10 cellular contexts compared by ENCODE assay signal in genomic region chr5:127536687-127537086, GRCh38. TPM values are rescaled to one million over a fixed set of nuclear protein-coding genes. Genes with fewer than 3 reads are reported as not detected.
A peak's percentile ranks its signal among the peaks of the same experiment; 100 is the strongest.
DNase-seq lines count a peak whose midpoint lies in the region; ATAC-seq and TF ChIP-seq lines count a peak whose summit lies in the region.
"Had no signal": no experiment of that assay in that cellular context is flagged by ENCODE, and none has a peak within 500 bp of the region (broad histone marks: within the 10 kb centered on the region; RNA-seq: fewer than 3 reads in every experiment).

No MANE protein-coding gene starts in this region.

- H2AFZ ChIP-seq in Karpas-422 (ENCODE audit: low read length), result no peak overlapping the region
- no peak overlapping the region for H2AFZ ChIP-seq in neural progenitor cell (replicated peaks)

- no peak overlapping the region for H3K27ac Mint-ChIP-seq in neural progenitor cell

- H3K9me2 ChIP-seq in Karpas-422 (replicated peaks; ENCODE audit: insufficient read depth, low read length), result no peaks in the 10 kb centered on the region

- H3K4me2 ChIP-seq in Karpas-422 (ENCODE audit: low read depth, low read length, poor library complexity, severe bottlenecking) (no peak overlapping the region), neural progenitor cell (no peak overlapping the region)

- H3F3A ChIP-seq in neural progenitor cell (ENCODE audit: low read depth), result peaks cover 6% of the 10 kb centered on the region

- no peaks in the 10 kb centered on the region for H3K27me3 Mint-ChIP-seq in neural progenitor cell (ENCODE audit: insufficient read depth, low read depth)

- H3K4me3 ChIP-seq in Karpas-422 (ENCODE audit: low read length) (no peak overlapping the region), neural progenitor cell (no peak overlapping the region)
- H3K4me3 ChIP-seq: K562 had no signal

- no peaks in the 10 kb centered on the region for H3K9me3 ChIP-seq in Karpas-422 (ENCODE audit: low read length)
- H3K9me3 ChIP-seq in neural progenitor cell (ENCODE audit: low read depth), result peaks cover 6% of the 10 kb centered on the region

- H3K36me3 Mint-ChIP-seq in neural progenitor cell, result peaks cover 56% of the 10 kb centered on the region

- H4K20me1 ChIP-seq in Karpas-422 (ENCODE audit: insufficient read depth, low read depth, low read length) (no peaks in the 10 kb centered on the region), neural progenitor cell (ENCODE audit: low read depth) (no peaks in the 10 kb centered on the region)

- H3K79me2 ChIP-seq in Karpas-422 (ENCODE audit: low read length) (peaks cover 25% of the 10 kb centered on the region), neural progenitor cell (ENCODE audit: low read depth) (peaks cover 26% of the 10 kb centered on the region)

- H3K9me3 Mint-ChIP-seq in neural progenitor cell, result peaks cover 16% of the 10 kb centered on the region

- H3K4me1 Mint-ChIP-seq in neural progenitor cell, result no peaks in the 10 kb centered on the region

- peak; percentile 3 for DNase-seq in NCI-H1694 treated with DMSO at 0.1 percent for 48 hours (lab: John Stamatoyannopoulos, UW)
- DNase-seq in NCI-H1694 (lab: John Stamatoyannopoulos, UW), result no peak
- peak; percentile 51 for DNase-seq in Karpas-422
- peak; percentile 13 for DNase-seq in cerebellar cortex (ENCODE audit: low spot score)
- DNase-seq in neural progenitor cell (ENCODE audit: low spot score), result no peak
- DNase-seq in EL, result no peak
- DNase-seq in COR-L47 (lab: John Stamatoyannopoulos, UW), result no peak

- no peak overlapping the region for H3K4me3 Mint-ChIP-seq in neural progenitor cell

- no peak overlapping the region for H3K9ac ChIP-seq in Karpas-422 (ENCODE audit: low read length)
- H3K9ac ChIP-seq in neural progenitor cell, result no peak overlapping the region

- no peak for ATAC-seq in GM21423 (IDR thresholded peaks at IDR 0.05; ENCODE audit: unreplicated experiment)
- ATAC-seq: K562 had no signal

- H3K27ac ChIP-seq in Karpas-422 (ENCODE audit: low read length) (no peak overlapping the region), neural progenitor cell (no peak overlapping the region)
- H3K27ac ChIP-seq: epithelial cell of prostate had no signal

- H3K36me3 ChIP-seq in Karpas-422 (ENCODE audit: insufficient read depth, low read length), result peaks cover 71% of the 10 kb centered on the region
- H3K36me3 ChIP-seq in neural progenitor cell, result peaks cover 48% of the 10 kb centered on the region

- peak; percentile 56 for TF ChIP-seq CTCF in neural progenitor cell (IDR thresholded peaks at IDR 0.05)

- H3K4me1 ChIP-seq in Karpas-422 (ENCODE audit: low read length) (no peaks in the 10 kb centered on the region), neural progenitor cell (no peaks in the 10 kb centered on the region)

- H3K27me3 ChIP-seq in Karpas-422 (ENCODE audit: low read length), result no peaks in the 10 kb centered on the region
- H3K27me3 ChIP-seq in neural progenitor cell, result no peaks in the 10 kb centered on the region

RNA-seq across cellular contexts. Expression of gene PRRC1, which starts 19.2 kb away (rescaled TPM):
- 54.4 and 68.6 TPM in 2 replicates for total RNA-seq in Karpas-422 (2014; rRNA removed; shearing (Covaris generic); ENCODE audit: low replicate concordance)
- 51.7 and 58.9 TPM in 2 replicates for total RNA-seq in neural progenitor cell (ENCODE audit: low replicate concordance)

Comparison
In these comparisons a context has a peak if more than half of its experiments do, and no peak if none do; other contexts are left out.
1. DNase-seq: peak in NCI-H1694 treated with DMSO at 0.1 percent for 48 hours (single experiment), Karpas-422 (single experiment) and cerebellar cortex (single experiment); none in NCI-H1694 (single experiment), neural progenitor cell (single experiment), EL (single experiment) and COR-L47 (single experiment).